Comparison of ENCODE assay signal across 36 cellular contexts in the genomic region with DNA sequence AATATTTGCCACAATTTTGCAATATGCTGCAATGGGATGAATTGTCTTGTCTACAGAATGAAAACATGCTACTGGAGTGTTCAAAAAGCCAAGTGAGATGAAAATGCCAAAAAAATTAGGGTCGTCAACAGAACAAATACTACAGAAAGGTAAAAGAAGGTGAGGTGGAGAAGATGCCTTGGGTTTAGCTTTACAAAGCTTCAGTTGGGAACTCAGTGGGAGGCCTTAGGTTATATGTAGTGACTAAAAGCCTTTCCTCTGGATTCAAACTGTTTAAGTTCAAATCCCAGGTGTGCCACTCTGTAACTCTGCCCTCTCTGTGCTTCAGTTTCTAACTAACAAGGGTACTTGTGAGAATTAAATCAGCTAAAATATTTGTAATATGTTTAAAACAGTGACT.
"Had no signal": no experiment of that assay in that cellular context is flagged by ENCODE, and none has a peak within 500 bp of the region (broad histone marks: within the 10 kb centered on the region; RNA-seq: fewer than 3 reads in every experiment).

No MANE protein-coding gene starts in this region.

- H2AFZ ChIP-seq: hepatocyte had no signal

- H3K27me3 ChIP-seq: brain microvascular endothelial cell, esophagus squamous epithelium, gastroesophageal sphincter, heart right ventricle, hepatocyte had no signal

- DNase-seq: activated B cell treated with CpG ODN at 0.5 μM for 24 hours; activated CD4-positive, alpha-beta memory T cell treated with anti-CD3 and anti-CD28 coated beads for 36 hours; activated CD4-positive, alpha-beta T cell treated with anti-CD3 and anti-CD28 coated beads for 36 hours; activated CD4-positive, alpha-beta T cell treated with anti-CD3 and anti-CD28 coated beads, Interleukin-2, amount 10 ng/mL, durations not matched to agents 24 days and 14 days; activated CD8-positive, alpha-beta memory T cell treated with anti-CD3 and anti-CD28 coated beads, Interleukin-2, amount 10 ng/mL, durations not matched to agents 7 days and 5 days; activated CD8-positive, alpha-beta memory T cell treated with anti-CD3 and anti-CD28 coated beads, Interleukin-2, amount 50 U/mL, for 4 hours; activated CD8-positive, alpha-beta T cell treated with anti-CD3 and anti-CD28 coated beads, Interleukin-2, amount 10 ng/mL, durations not matched to agents 7 days and 5 days; activated effector memory CD4-positive, alpha-beta T cell treated with anti-CD3 and anti-CD28 coated beads, Interleukin-2, amount 50 U/mL, for 16 hours; activated naive CD4-positive, alpha-beta T cell treated with anti-CD3 and anti-CD28 coated beads for 36 hours; activated naive CD8-positive, alpha-beta T cell treated with anti-CD3 and anti-CD28 coated beads, Interleukin-2, amount 10 ng/mL, durations not matched to agents 7 days and 5 days; activated T-cell treated with anti-CD3 and anti-CD28 coated beads, Interleukin-2, amount 50 U/mL, for 1 hour; activated T-cell treated with anti-CD3 and anti-CD28 coated beads, Interleukin-2, amount 50 U/mL, for 48 hours; anterior cingulate cortex; brain microvascular endothelial cell; cortex of kidney; dermis blood vessel endothelial cell; effector CD4-positive, alpha-beta T cell; effector memory CD8-positive, alpha-beta T cell; esophagus squamous epithelium; foreskin melanocyte; heart right ventricle; T-helper 2 cell had no signal

- H3K4me1 Mint-ChIP-seq: activated B cell treated with CpG ODN at 0.5 μM for 24 hours; activated CD4-positive, alpha-beta T cell treated with anti-CD3 and anti-CD28 coated beads for 36 hours; activated CD4-positive, alpha-beta T cell treated with anti-CD3 and anti-CD28 coated beads, Interleukin-2, amount 10 ng/mL, durations not matched to agents 24 days and 14 days; activated CD8-positive, alpha-beta memory T cell treated with anti-CD3 and anti-CD28 coated beads, Interleukin-2, amount 10 ng/mL, durations not matched to agents 7 days and 5 days; activated naive CD4-positive, alpha-beta T cell treated with anti-CD3 and anti-CD28 coated beads, Interleukin-2, amount 50 U/mL, for 24 hours; activated naive CD8-positive, alpha-beta T cell treated with anti-CD3 and anti-CD28 coated beads, Interleukin-2, amount 10 ng/mL, durations not matched to agents 7 days and 5 days; central memory CD8-positive, alpha-beta T cell had no signal

- H3K79me2 ChIP-seq: hepatocyte had no signal

- H3K36me3 ChIP-seq: brain microvascular endothelial cell, esophagus squamous epithelium, gastroesophageal sphincter, heart right ventricle had no signal

- H3K4me1 ChIP-seq: esophagus squamous epithelium had no signal

- H3K4me2 ChIP-seq: hepatocyte had no signal

- H3K4me3 Mint-ChIP-seq: activated B cell treated with CpG ODN at 0.5 μM for 24 hours; activated CD4-positive, alpha-beta memory T cell treated with anti-CD3 and anti-CD28 coated beads for 36 hours; activated CD4-positive, alpha-beta T cell treated with anti-CD3 and anti-CD28 coated beads for 36 hours; activated CD4-positive, alpha-beta T cell treated with anti-CD3 and anti-CD28 coated beads, Interleukin-2, amount 10 ng/mL, durations not matched to agents 24 days and 14 days; activated CD8-positive, alpha-beta memory T cell treated with anti-CD3 and anti-CD28 coated beads, Interleukin-2, amount 10 ng/mL, durations not matched to agents 7 days and 5 days; activated CD8-positive, alpha-beta T cell treated with anti-CD3 and anti-CD28 coated beads, Interleukin-2, amount 10 ng/mL, durations not matched to agents 7 days and 5 days; activated naive CD4-positive, alpha-beta T cell treated with anti-CD3 and anti-CD28 coated beads for 36 hours; activated naive CD4-positive, alpha-beta T cell treated with anti-CD3 and anti-CD28 coated beads, Interleukin-2, amount 50 U/mL, for 24 hours; activated naive CD8-positive, alpha-beta T cell treated with anti-CD3 and anti-CD28 coated beads, Interleukin-2, amount 10 ng/mL, durations not matched to agents 7 days and 5 days; activated T-helper 1 cell treated with anti-CD3 and anti-CD28 coated beads, Interleukin-12 subunit alpha, Interleukin-12 subunit beta, Interleukin-2, Interleukin-4 antibody, amounts not matched to agents 30 ng/mL and 10 ng/mL and 1 ng/mL, durations not matched to agents 14 hours and 24 hours and 36 hours; central memory CD8-positive, alpha-beta T cell; effector memory CD8-positive, alpha-beta T cell had no signal

- H3K4me3 ChIP-seq: esophagus squamous epithelium, gastroesophageal sphincter, heart right ventricle, hepatocyte had no signal

- H3K27me3 Mint-ChIP-seq: activated B cell treated with CpG ODN at 0.5 μM for 24 hours; activated CD4-positive, alpha-beta memory T cell treated with anti-CD3 and anti-CD28 coated beads for 36 hours; activated CD4-positive, alpha-beta T cell treated with anti-CD3 and anti-CD28 coated beads for 36 hours; activated CD4-positive, alpha-beta T cell treated with anti-CD3 and anti-CD28 coated beads, Interleukin-2, amount 10 ng/mL, durations not matched to agents 24 days and 14 days; activated CD8-positive, alpha-beta memory T cell treated with anti-CD3 and anti-CD28 coated beads, Interleukin-2, amount 10 ng/mL, durations not matched to agents 7 days and 5 days; activated naive CD4-positive, alpha-beta T cell treated with anti-CD3 and anti-CD28 coated beads, Interleukin-2, amount 50 U/mL, for 24 hours; activated naive CD8-positive, alpha-beta T cell treated with anti-CD3 and anti-CD28 coated beads, Interleukin-2, amount 10 ng/mL, durations not matched to agents 7 days and 5 days; central memory CD8-positive, alpha-beta T cell; effector memory CD8-positive, alpha-beta T cell had no signal

- H3K36me3 Mint-ChIP-seq: activated CD4-positive, alpha-beta memory T cell treated with anti-CD3 and anti-CD28 coated beads for 36 hours; activated CD8-positive, alpha-beta memory T cell treated with anti-CD3 and anti-CD28 coated beads, Interleukin-2, amount 10 ng/mL, durations not matched to agents 7 days and 5 days; activated naive CD4-positive, alpha-beta T cell treated with anti-CD3 and anti-CD28 coated beads, Interleukin-2, amount 50 U/mL, for 24 hours; activated naive CD8-positive, alpha-beta T cell treated with anti-CD3 and anti-CD28 coated beads, Interleukin-2, amount 10 ng/mL, durations not matched to agents 7 days and 5 days had no signal

- H3K27ac Mint-ChIP-seq: activated B cell treated with CpG ODN at 0.5 μM for 24 hours; activated CD4-positive, alpha-beta memory T cell treated with anti-CD3 and anti-CD28 coated beads for 36 hours; activated CD4-positive, alpha-beta T cell treated with anti-CD3 and anti-CD28 coated beads for 36 hours; activated CD4-positive, alpha-beta T cell treated with anti-CD3 and anti-CD28 coated beads, Interleukin-2, amount 10 ng/mL, durations not matched to agents 24 days and 14 days; activated CD8-positive, alpha-beta memory T cell treated with anti-CD3 and anti-CD28 coated beads, Interleukin-2, amount 10 ng/mL, durations not matched to agents 7 days and 5 days; activated CD8-positive, alpha-beta T cell treated with anti-CD3 and anti-CD28 coated beads, Interleukin-2, amount 10 ng/mL, durations not matched to agents 7 days and 5 days; activated naive CD4-positive, alpha-beta T cell treated with anti-CD3 and anti-CD28 coated beads for 36 hours; activated naive CD4-positive, alpha-beta T cell treated with anti-CD3 and anti-CD28 coated beads, Interleukin-2, amount 50 U/mL, for 24 hours; activated naive CD8-positive, alpha-beta T cell treated with anti-CD3 and anti-CD28 coated beads, Interleukin-2, amount 10 ng/mL, durations not matched to agents 7 days and 5 days; activated T-helper 1 cell treated with anti-CD3 and anti-CD28 coated beads, Interleukin-12 subunit alpha, Interleukin-12 subunit beta, Interleukin-2, Interleukin-4 antibody, amounts not matched to agents 30 ng/mL and 10 ng/mL and 1 ng/mL, durations not matched to agents 14 hours and 24 hours and 36 hours; activated T-helper 2 cell treated with anti-CD3 and anti-CD28 coated beads, Interferon-gamma antibody, Interleukin-2, Interleukin-4, amounts not matched to agents 10 μg/mL and 5 μg/mL and 100 μg/mL, durations not matched to agents 14 hours and 24 hours and 36 hours; effector memory CD8-positive, alpha-beta T cell had no signal

- H3K9me3 Mint-ChIP-seq: activated CD4-positive, alpha-beta memory T cell treated with anti-CD3 and anti-CD28 coated beads for 36 hours; activated CD4-positive, alpha-beta T cell treated with anti-CD3 and anti-CD28 coated beads, Interleukin-2, amount 10 ng/mL, durations not matched to agents 24 days and 14 days; activated naive CD8-positive, alpha-beta T cell treated with anti-CD3 and anti-CD28 coated beads, Interleukin-2, amount 10 ng/mL, durations not matched to agents 7 days and 5 days; activated T-helper 1 cell treated with anti-CD3 and anti-CD28 coated beads, Interleukin-12 subunit alpha, Interleukin-12 subunit beta, Interleukin-2, Interleukin-4 antibody, amounts not matched to agents 30 ng/mL and 10 ng/mL and 1 ng/mL, durations not matched to agents 14 hours and 24 hours and 36 hours had no signal

- H3K27ac ChIP-seq: brain microvascular endothelial cell, epithelial cell of prostate, esophagus squamous epithelium, heart right ventricle, hepatocyte, VCaP had no signal

- FAIRE-seq: astrocyte, bronchial epithelial cell, colon, endometrium, endothelial cell of umbilical vein had no signal

- ATAC-seq: activated CD4-positive, alpha-beta T cell treated with anti-CD3 and anti-CD28 coated beads for 36 hours; activated CD4-positive, CD25-positive, alpha-beta regulatory T cell treated with anti-CD3 and anti-CD28 coated beads, Interleukin-2, amount 50 U/mL, for 24 hours; activated CD8-positive, alpha-beta memory T cell treated with anti-CD3 and anti-CD28 coated beads, Interleukin-2, amount 10 ng/mL, durations not matched to agents 7 days and 5 days; activated CD8-positive, alpha-beta T cell treated with anti-CD3 and anti-CD28 coated beads, Interleukin-2, amount 10 ng/mL, durations not matched to agents 7 days and 5 days; effector memory CD8-positive, alpha-beta T cell; gastroesophageal sphincter; heart right ventricle had no signal

- H3K9me3 ChIP-seq: esophagus squamous epithelium, gastroesophageal sphincter had no signal
